ENCODE assay signal across 8 cellular contexts in the genomic region with DNA sequence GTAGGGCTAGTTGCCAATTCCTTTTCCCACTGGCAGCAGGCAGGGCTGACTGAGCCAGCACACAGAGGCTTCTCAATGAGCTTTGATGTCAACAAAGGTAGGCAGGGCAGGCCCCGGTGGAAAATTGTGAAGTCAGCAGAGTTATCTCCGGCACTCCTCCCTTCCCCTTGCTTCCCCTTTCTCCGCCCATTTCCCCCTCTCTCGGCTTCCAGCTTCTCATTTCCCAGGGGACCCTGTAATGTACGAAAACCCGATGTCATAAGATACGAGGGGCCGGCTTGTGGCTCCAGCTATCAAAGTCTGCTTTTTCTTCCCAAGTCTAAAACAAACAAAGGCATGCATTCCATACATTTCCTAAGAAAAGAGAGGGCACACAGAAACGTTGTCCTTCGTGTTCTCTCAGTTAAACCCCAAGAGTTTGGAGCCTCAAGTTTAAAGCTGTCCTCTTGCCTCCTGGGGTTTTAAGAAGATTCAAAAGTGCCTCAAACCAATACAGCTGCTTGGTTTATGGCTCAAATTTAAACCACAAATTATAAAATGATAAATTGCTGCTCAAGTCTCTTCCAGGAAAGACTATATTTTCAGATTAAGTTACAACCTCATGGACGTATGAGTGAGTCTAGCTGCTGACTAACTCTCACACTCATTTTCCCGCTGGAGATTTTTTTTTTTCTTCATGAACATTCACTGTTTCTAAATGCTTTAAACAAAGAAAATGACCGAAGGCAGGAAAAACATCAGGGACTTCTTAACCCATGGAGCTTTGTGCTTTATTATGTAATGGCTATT. TPM values are rescaled to one million over a fixed set of nuclear protein-coding genes. Genes with fewer than 3 reads are reported as not detected.
DNase-seq lines count a peak whose midpoint lies in the region; ATAC-seq and TF ChIP-seq lines count a peak whose summit lies in the region.

No MANE protein-coding gene starts in this region.

- no peaks in the 10 kb centered on the region for H3K27me3 ChIP-seq in ascending aorta

- peaks cover 6 to 29% of the 10 kb centered on the region in 2 donors for H3K4me1 ChIP-seq in ascending aorta

- peak overlapping the region; percentile 15 to 40 for H3K4me3 ChIP-seq in ascending aorta
- peak overlapping the region; percentile 37 for H3K4me3 ChIP-seq in retinal pigment epithelial cell (ENCODE audit: low read length)

- ATAC-seq in HG03439 (IDR thresholded peaks at IDR 0.05; ENCODE audit: unreplicated experiment), result no peak

- intact Hi-C loops in ascending aorta (cut with DNase I), result loop anchor here (2.0 kb wide), 2 partner anchors 27 to 39 kb away; partner anchors contain the start of gene EML4

- DNase-seq in AML-193 (lab: John Stamatoyannopoulos, UW) (peak; percentile 22 to 31), HS-5 (ENCODE audit: low read depth) (peak; percentile 55), OCI-M1 (lab: John Stamatoyannopoulos, UW) (peak; percentile 65), ascending aorta (ENCODE audit: low spot score in 2 of 2) (peak in 1 of 2 donors; percentile 78), hepatic stellate cell (ENCODE audit: low spot score) (peak; percentile 63), retinal pigment epithelial cell (ENCODE audit: low read depth) (no peak), HK-2 (ENCODE audit: unreplicated experiment) (no peak)

- TF ChIP-seq CTCF in ascending aorta (IDR thresholded peaks at IDR 0.05) (no peak), retinal pigment epithelial cell (conservative IDR thresholded peaks at IDR 0.05; ENCODE audit: low read depth, low read length) (no peak)

- peak overlapping the region; percentile 65 to 84 for H3K27ac ChIP-seq in ascending aorta

- no peaks in the 10 kb centered on the region for H3K9me3 ChIP-seq in ascending aorta

- H3K36me3 ChIP-seq in ascending aorta, result no peaks in the 10 kb centered on the region

RNA-seq across cellular contexts. Expression of gene EML4, which starts 27.3 kb away (rescaled TPM):
- total RNA-seq in ascending aorta, result 25.2 TPM

Comparison
In these comparisons a context has a peak if more than half of its experiments do, and no peak if none do; other contexts are left out.
1. DNase-seq: peak in AML-193 (2 of 2), HS-5 (single experiment), OCI-M1 (single experiment) and hepatic stellate cell (single experiment); none in retinal pigment epithelial cell (single experiment) and HK-2 (single experiment).